ENCODE assay signal across 7 cellular contexts in genomic region chr22:50305393-50305657, GRCh38. TPM values are rescaled to one million over a fixed set of nuclear protein-coding genes. Genes with fewer than 3 reads are reported as not detected.
DNase-seq lines count a peak whose midpoint lies in the region; ATAC-seq and TF ChIP-seq lines count a peak whose summit lies in the region.
"Had no signal": no experiment of that assay in that cellular context is flagged by ENCODE, and none has a peak within 500 bp of the region (broad histone marks: within the 10 kb centered on the region; RNA-seq: fewer than 3 reads in every experiment).

No MANE protein-coding gene starts in this region.

- ATAC-seq in lower lobe of right lung (no peak), GM18907 (IDR thresholded peaks at IDR 0.05; ENCODE audit: unreplicated experiment) (no peak)

- no peaks in the 10 kb centered on the region for H3K27me3 ChIP-seq in right atrium auricular region
- H3K27me3 ChIP-seq in lower lobe of right lung (ENCODE audit: low read depth), result no peaks in the 10 kb centered on the region

- intact Hi-C loops in cardiac septum (cut with DNase I), result loop anchor here (5.0 kb wide), 1 partner anchor 33 kb away; the partner anchor contains the start of gene MAPK11
- intact Hi-C loops in lower lobe of right lung (cut with DNase I), result no loop called here

- TF ChIP-seq CTCF in right atrium auricular region (IDR thresholded peaks at IDR 0.05) (no peak), lower lobe of right lung (IDR thresholded peaks at IDR 0.05) (no peak)

- DNase-seq in right atrium auricular region (ENCODE audit: low spot score) (no peak), cardiac septum (ENCODE audit: low spot score) (no peak), lower lobe of right lung (no peak), amniotic stem cell (lab: John Stamatoyannopoulos, UW) (no peak), NCI-H2029 treated with DMSO at 0.1 percent for 48 hours (lab: John Stamatoyannopoulos, UW) (no peak)

- H3K27ac ChIP-seq in right atrium auricular region, result peak overlapping the region; percentile 91 to 93
- peak overlapping the region; percentile 93 for H3K27ac ChIP-seq in lower lobe of right lung
- H3K27ac ChIP-seq: KMS-11 had no signal

- H3K36me3 ChIP-seq in right atrium auricular region (no peaks in the 10 kb centered on the region), lower lobe of right lung (peaks cover 4% of the 10 kb centered on the region)

- H3K4me1 ChIP-seq in right atrium auricular region, result peaks cover 0 to 86% of the 10 kb centered on the region in 2 donors
- H3K4me1 ChIP-seq in lower lobe of right lung, result peaks cover 80% of the 10 kb centered on the region

- no peaks in the 10 kb centered on the region for H3K9me3 ChIP-seq in right atrium auricular region
- no peaks in the 10 kb centered on the region for H3K9me3 ChIP-seq in lower lobe of right lung

- H3K4me3 ChIP-seq in right atrium auricular region (peak overlapping the region; percentile 87 to 91), lower lobe of right lung (peak overlapping the region; percentile 87)

RNA-seq across cellular contexts. Expression of gene PLXNB2, which starts 2.1 kb away (rescaled TPM):
- total RNA-seq in right atrium auricular region (10 to 100 TPM; 60.3 to 92.8 TPM), cardiac septum (85.7 TPM), lower lobe of right lung (256 TPM)

RNA-seq across cellular contexts. Expression of gene DENND6B, which starts 21.5 kb away (rescaled TPM):
- total RNA-seq in right atrium auricular region, result 1 to 10 TPM in 1 of 2 donors, under 1 TPM in 1; 0.85 to 1.0 TPM
- 2.8 TPM for total RNA-seq in cardiac septum
- total RNA-seq in lower lobe of right lung, result 14.4 TPM

RNA-seq across cellular contexts. Expression of gene MAPK11, which starts 35.1 kb away (rescaled TPM):
- total RNA-seq in right atrium auricular region, result 1 to 10 TPM; 3.7 to 4.0 TPM
- total RNA-seq in cardiac septum, result 11.7 TPM
- total RNA-seq in lower lobe of right lung, result 13.1 TPM

RNA-seq across cellular contexts. Expression of gene PPP6R2, which starts 37.8 kb away (rescaled TPM):
- total RNA-seq in right atrium auricular region (10 to 100 TPM; 45.2 to 54.8 TPM), cardiac septum (37.1 TPM), lower lobe of right lung (52.5 TPM)

RNA-seq across cellular contexts. Expression of gene MAPK12, which starts 43.8 kb away (rescaled TPM):
- 10 to 100 TPM in 1 of 2 donors, 1 to 10 TPM in 1; 5.0 to 13.0 TPM for total RNA-seq in right atrium auricular region
- total RNA-seq in cardiac septum, result 32.5 TPM
- 11.9 TPM for total RNA-seq in lower lobe of right lung
